18 cellular contexts compared by ENCODE assay signal in genomic region chr6:39407446-39407993, GRCh38.
DNase-seq lines count a peak whose midpoint lies in the region; ATAC-seq, FAIRE-seq and TF ChIP-seq lines count a peak whose summit lies in the region.
"Had no signal": no experiment of that assay in that cellular context is flagged by ENCODE, and none has a peak within 500 bp of the region (broad histone marks: within the 10 kb centered on the region; RNA-seq: fewer than 3 reads in every experiment).

No MANE protein-coding gene starts in this region.

- TF ChIP-seq CTCF in AG10803 (conservative IDR thresholded peaks at IDR 0.05; ENCODE audit: low read length), result no peak

- H3K27ac ChIP-seq in substantia nigra (ENCODE audit: low read depth, low read length, poor library complexity, severe bottlenecking), result no peak overlapping the region
- H3K27ac ChIP-seq: 22Rv1, parathyroid adenoma had no signal

- DNase-seq in AG10803 (ENCODE audit: low read depth) (peak; percentile 72), substantia nigra (lab: John Stamatoyannopoulos, UW) (no peak), DMS 273 (lab: John Stamatoyannopoulos, UW; ENCODE audit: unreplicated experiment) (no peak), H54 (ENCODE audit: insufficient read length, low spot score) (no peak)
- no peak for DNase-seq in activated CD4-positive, alpha-beta T cell treated with anti-CD3 and anti-CD28 coated beads, Interleukin-2, amount 50 U/mL, for 1 hour
- DNase-seq: activated CD8-positive, alpha-beta memory T cell treated with anti-CD3 and anti-CD28 coated beads, Interleukin-2, amount 50 U/mL, for 48 hours; caudate nucleus; CD8-positive, alpha-beta T cell; stimulated activated CD4-positive, alpha-beta T cell treated with anti-CD3 and anti-CD28 coated beads, Interleukin-12 subunit alpha, Interleukin-12 subunit beta, amount 100 ng/mL, for 4 hours had no signal

- no peak for TF ChIP-seq POLR2A in H54 (IDR thresholded peaks at IDR 0.05; ENCODE audit: low read depth, low read length)

- H3K4me3 ChIP-seq in AG10803 (ENCODE audit: low read length), result no peak overlapping the region
- H3K4me3 ChIP-seq: GM23338 had no signal

- FAIRE-seq in H54 (lab: Jason Lieb, UNC), result no peak
- FAIRE-seq: G401.6, keratinocyte had no signal

- peak; percentile 69 for ATAC-seq in GM19023 (IDR thresholded peaks at IDR 0.05; ENCODE audit: unreplicated experiment)
- ATAC-seq in GM21619 (IDR thresholded peaks at IDR 0.05; ENCODE audit: unreplicated experiment), result peak; percentile 84
- ATAC-seq in HG03066 (IDR thresholded peaks at IDR 0.05; ENCODE audit: low read depth, unreplicated experiment), result peak; percentile 82
- ATAC-seq: activated naive CD4-positive, alpha-beta T cell treated with anti-CD3 and anti-CD28 coated beads, Interleukin-2, amount 50 U/mL, for 72 hours; CD8-positive, alpha-beta T cell; GM23338 had no signal
